ENCODE assay signal across 8 cellular contexts in genomic region chr19:6767357-6768235, GRCh38. TPM values are rescaled to one million over a fixed set of nuclear protein-coding genes. Genes with fewer than 3 reads are reported as not detected.
DNase-seq lines count a peak whose midpoint lies in the region; ATAC-seq and TF ChIP-seq lines count a peak whose summit lies in the region.

Gene SH2D3A, minus strand, starts transcription at chr19:6767435. Its CDS starts 3,687 bp downstream, at chr19:6763748.

- H3K4me3 Mint-ChIP-seq in T-cell = peak within 1 kb of the TSS; percentile 87 to 89 (median 87)

- no peaks in the 10 kb centered on the region for H3K9me2 ChIP-seq in Loucy (replicated peaks; ENCODE audit: low read depth, low read length)

- peaks cover 9% of the 10 kb centered on the region; the same call in 1 of the 2 replicates for H3K36me3 ChIP-seq in ES-I3 (ENCODE audit: insufficient read depth, low read length)
- H3K36me3 ChIP-seq in Loucy (ENCODE audit: insufficient read depth, low read length) = no peaks in the 10 kb centered on the region

- H3K9me3 Mint-ChIP-seq in T-cell = no peaks in the 10 kb centered on the region

- DNase-seq in GOT3 (lab: John Stamatoyannopoulos, UW) (peak; percentile 54), T-cell (peak; percentile 87 to 96 (median 92)), middle frontal gyrus (ENCODE audit: extremely low spot score, low spot score) (no peak)
- DNase-seq in activated naive CD8-positive, alpha-beta T cell treated with anti-CD3 and anti-CD28 coated beads, Interleukin-2, amount 50 U/mL, for 16 hours (ENCODE audit: low read depth, low spot score) = peak; percentile 88
- peak; percentile 94 for DNase-seq in stimulated activated CD4-positive, alpha-beta T cell treated with anti-CD3 and anti-CD28 coated beads, Interleukin-15, amount 100 ng/mL, for 48 hours (ENCODE audit: low read depth in 2 of 2)

- H3K4me1 ChIP-seq in ES-I3 (ENCODE audit: insufficient read depth, low read length) = peaks cover 3% of the 10 kb centered on the region; the same call in 1 of the 2 replicates
- peaks cover 13% of the 10 kb centered on the region for H3K4me1 ChIP-seq in Loucy (ENCODE audit: insufficient read depth, low read length, poor library complexity, severe bottlenecking)

- POLR2A ChIA-PET in T-cell (lab: Charles Lee) = interaction anchor here in 1 of 2 donors (1.4 kb wide), 1 partner anchor 30 kb away, joined by 7 read pairs; the partner anchor contains the start of gene GPR108

- H3K9me3 ChIP-seq in ES-I3 (ENCODE audit: control insufficient read depth, insufficient read depth, low read length) = no peaks in the 10 kb centered on the region
- no peaks in the 10 kb centered on the region for H3K9me3 ChIP-seq in Loucy (ENCODE audit: insufficient read depth, low read depth, low read length)
- H3K9me3 ChIP-seq in iPS-18c (ENCODE audit: control insufficient read depth, insufficient read depth, low read length) = no peaks in the 10 kb centered on the region

- no peaks in the 10 kb centered on the region for H3K27me3 ChIP-seq in Loucy (ENCODE audit: insufficient read depth, low read length, poor library complexity, severe bottlenecking)

- H3K27ac Mint-ChIP-seq in T-cell = peak within 1 kb of the TSS; percentile 93 to 94

- peak within 1 kb of the TSS; percentile 82 for H3K4me3 ChIP-seq in Loucy (ENCODE audit: low read length, poor library complexity, severe bottlenecking)
- H3K4me3 ChIP-seq in iPS-18c (ENCODE audit: insufficient read depth, low read depth, low read length) = peak within 1 kb of the TSS; percentile 81

- no peaks in the 10 kb centered on the region for H3K79me2 ChIP-seq in Loucy (ENCODE audit: insufficient read depth, low read length)

- H3K9ac ChIP-seq in ES-I3 (ENCODE audit: low read depth, low read length) (peak within 1 kb of the TSS; percentile 91), Loucy (ENCODE audit: low read depth, low read length, poor library complexity, severe bottlenecking) (peak within 1 kb of the TSS; percentile 63)

- H3F3A ChIP-seq in Loucy (ENCODE audit: low read depth) = peaks cover 7% of the 10 kb centered on the region; the same call in 1 of the 2 replicates

- H3K36me3 Mint-ChIP-seq in T-cell = no peaks in the 10 kb centered on the region

- ATAC-seq in T-cell (replicated peaks in 1 of 4) = peak; percentile 74 to 87 (median 82)

- H3K27me3 Mint-ChIP-seq in T-cell = no peaks in the 10 kb centered on the region

- TF ChIP-seq CTCF in Loucy (conservative IDR thresholded peaks at IDR 0.05; ENCODE audit: low read length) = no peak

- peak within 1 kb of the TSS; percentile 95 for H2AFZ ChIP-seq in Loucy (ENCODE audit: low read length)

- no peaks in the 10 kb centered on the region for H4K20me1 ChIP-seq in Loucy (ENCODE audit: insufficient read depth, low read length, poor library complexity, severe bottlenecking)

- H3K4me1 Mint-ChIP-seq in T-cell = peaks cover 41 to 48% (median 41%) of the 10 kb centered on the region in 3 donors

- CTCF ChIA-PET in T-cell (lab: Charles Lee) = interaction anchor here in 1 of 2 donors (0.9 to 3.2 kb wide), 5 partner anchors 30 to 286 kb away, joined by 3 to 23 read pairs (median 4); partner anchors contain the start of genes DENND1C and GPR108

- peak within 1 kb of the TSS; percentile 92 for H3K4me2 ChIP-seq in Loucy (ENCODE audit: low read depth, low read length, poor library complexity, severe bottlenecking)

RNA-seq across cellular contexts. Expression of gene SH2D3A, which starts in this region (rescaled TPM):
- total RNA-seq in T-cell = 10 to 100 TPM; 61.7 to 83.7 (median 73.6) TPM
